In genomic region chr1:145720878-145721671, GRCh38 we compare ENCODE assay signal across 8 cellular contexts. TPM values are rescaled to one million over a fixed set of nuclear protein-coding genes. Genes with fewer than 3 reads are reported as not detected.
DNase-seq lines count a peak whose midpoint lies in the region; TF ChIP-seq lines count a peak whose summit lies in the region.

No MANE protein-coding gene starts in this region.

- H3K4me3 Mint-ChIP-seq in HFFc6: peak overlapping the region; percentile 82
- peak overlapping the region; percentile 24 for H3K4me3 Mint-ChIP-seq in activated CD4-positive, alpha-beta memory T cell treated with anti-CD3 and anti-CD28 coated beads, Interleukin-2, amount 10 ng/mL, durations not matched to agents 7 days and 5 days

- CTCF ChIA-PET in activated CD4-positive, alpha-beta memory T cell treated with anti-CD3 and anti-CD28 coated beads, Interleukin-2, amount 10 ng/mL, durations not matched to agents 7 days and 5 days (lab: Charles Lee): interaction anchor here (0.6 to 1.8 kb wide), 13 partner anchors 10 to 282 kb away, joined by 3 to 9 read pairs (median 3); no protein-coding TSS in a partner anchor

- H3K9ac ChIP-seq in ES-I3 (ENCODE audit: low read depth, low read length): peak overlapping the region; percentile 37; the same call in 1 of the 2 replicates

- H3K27me3 Mint-ChIP-seq in HFFc6 (ENCODE audit: insufficient read depth): no peaks in the 10 kb centered on the region
- peaks cover 17% of the 10 kb centered on the region for H3K27me3 Mint-ChIP-seq in activated CD4-positive, alpha-beta memory T cell treated with anti-CD3 and anti-CD28 coated beads, Interleukin-2, amount 10 ng/mL, durations not matched to agents 7 days and 5 days

- H3K4me1 Mint-ChIP-seq in HFFc6 (ENCODE audit: low read depth): peaks cover 55% of the 10 kb centered on the region
- H3K4me1 Mint-ChIP-seq in activated CD4-positive, alpha-beta memory T cell treated with anti-CD3 and anti-CD28 coated beads, Interleukin-2, amount 10 ng/mL, durations not matched to agents 7 days and 5 days: peaks cover 28% of the 10 kb centered on the region

- DNase-seq in HFFc6: peak; percentile 55
- DNase-seq in NCI-H460 (ENCODE audit: extremely low read depth, low read depth): peak; percentile 66
- peak; percentile 75 for DNase-seq in activated CD4-positive, alpha-beta memory T cell treated with anti-CD3 and anti-CD28 coated beads, Interleukin-2, amount 10 ng/mL, durations not matched to agents 7 days and 5 days
- peak; percentile 89 for DNase-seq in ecto neural progenitor cell (ENCODE audit: low spot score)
- peak; percentile 48 to 65 for DNase-seq in lung microvascular endothelial cell (ENCODE audit: low read depth in 2 of 2)
- DNase-seq in stimulated activated CD8-positive, alpha-beta memory T cell treated with anti-CD3 and anti-CD28 coated beads, Interleukin-12 subunit alpha, Interleukin-12 subunit beta, amount 100 ng/mL, for 1 hour (ENCODE audit: low read depth): peak; percentile 57
- DNase-seq in cortex of kidney (lab: John Stamatoyannopoulos, UW): no peak

- H3K36me3 ChIP-seq in ES-I3 (ENCODE audit: insufficient read depth, low read length): no peaks in the 10 kb centered on the region

- peak; percentile 100 for TF ChIP-seq CTCF in HFFc6 (IDR thresholded peaks at IDR 0.05)

- POLR2A ChIA-PET in activated CD4-positive, alpha-beta memory T cell treated with anti-CD3 and anti-CD28 coated beads, Interleukin-2, amount 10 ng/mL, durations not matched to agents 7 days and 5 days (lab: Charles Lee): no interaction called here

- H3K9me3 ChIP-seq in ES-I3 (ENCODE audit: control insufficient read depth, insufficient read depth, low read length): no peaks in the 10 kb centered on the region

- peaks cover 6% of the 10 kb centered on the region; the same call in 1 of the 2 replicates for H3K4me1 ChIP-seq in ES-I3 (ENCODE audit: insufficient read depth, low read length)

- no peaks in the 10 kb centered on the region for H3K36me3 Mint-ChIP-seq in HFFc6 (ENCODE audit: low read depth)
- H3K36me3 Mint-ChIP-seq in activated CD4-positive, alpha-beta memory T cell treated with anti-CD3 and anti-CD28 coated beads, Interleukin-2, amount 10 ng/mL, durations not matched to agents 7 days and 5 days (ENCODE audit: low read depth): no peaks in the 10 kb centered on the region

- peak overlapping the region; percentile 85 for H3K27ac Mint-ChIP-seq in HFFc6
- no peak overlapping the region for H3K27ac Mint-ChIP-seq in activated CD4-positive, alpha-beta memory T cell treated with anti-CD3 and anti-CD28 coated beads, Interleukin-2, amount 10 ng/mL, durations not matched to agents 7 days and 5 days

- no peaks in the 10 kb centered on the region for H3K9me3 Mint-ChIP-seq in HFFc6
- H3K9me3 Mint-ChIP-seq in activated CD4-positive, alpha-beta memory T cell treated with anti-CD3 and anti-CD28 coated beads, Interleukin-2, amount 10 ng/mL, durations not matched to agents 7 days and 5 days: no peaks in the 10 kb centered on the region

RNA-seq across cellular contexts. Expression of gene CD160, which starts 1.8 kb away (rescaled TPM):
- total RNA-seq in HFFc6 (2021; fragmentation: NEBNext Ultra II Directional; extraction: Animal tissue kit (Norgen Biotek cat#: 25700)): not detected
- not detected in 2 replicates for total RNA-seq in NCI-H460 (2014; rRNA removed; shearing (Covaris generic))
- polyA plus RNA-seq in NCI-H460 (2014; cell fraction: nucleus; rRNA removed): not detected in 2 replicates
- total RNA-seq in activated CD4-positive, alpha-beta memory T cell treated with anti-CD3 and anti-CD28 coated beads, Interleukin-2, amount 10 ng/mL, durations not matched to agents 7 days and 5 days: not detected
- total RNA-seq in lung microvascular endothelial cell: not detected in 2 replicates

RNA-seq across cellular contexts. Expression of gene PDZK1, which starts 13.9 kb away (rescaled TPM):
- total RNA-seq in HFFc6 (2021; fragmentation: NEBNext Ultra II Directional; extraction: Animal tissue kit (Norgen Biotek cat#: 25700)): 1 to 10 TPM in 2 of 6 experiments, under 1 TPM in 4; 0.50 to 1.5 (median 0.88) TPM
- 0.62 TPM in 1 of 2 replicates, not detected in the other for total RNA-seq in NCI-H460 (2014; rRNA removed; shearing (Covaris generic))
- polyA plus RNA-seq in NCI-H460 (2014; cell fraction: nucleus; rRNA removed): 0.57 TPM in 1 of 2 replicates, not detected in the other
- under 1 TPM in 1 of 2 experiments, not detected in 1; 0.60 TPM for total RNA-seq in activated CD4-positive, alpha-beta memory T cell treated with anti-CD3 and anti-CD28 coated beads, Interleukin-2, amount 10 ng/mL, durations not matched to agents 7 days and 5 days
- not detected in 2 replicates for total RNA-seq in lung microvascular endothelial cell
